1 cellular context compared by ENCODE assay signal in genomic region chr14:48584031-48584430, GRCh38.
TF ChIP-seq lines count a peak whose summit lies in the region.

No MANE protein-coding gene starts in this region.

TF ChIP-seq in GM12878, 131 proteins besides CTCF, POLR2A, EP300 and RAD21 (continued from another document):
- TF ChIP-seq CUX1 (IDR thresholded peaks at IDR 0.05; ENCODE audit: insufficient replicate concordance, low read depth, low read length) (no peak), DPF2 (IDR thresholded peaks at IDR 0.05) (peak; percentile 48), SP1 (IDR thresholded peaks at IDR 0.05; ENCODE audit: low read depth, low read length) (no peak), TBL1XR1 (IDR thresholded peaks at IDR 0.05; ENCODE audit: low read depth, low read length) (no peak), CEBPB (IDR thresholded peaks at IDR 0.05; ENCODE audit: borderline replicate concordance in 1 of 2, low read depth in 2 of 2, low read length in 2 of 2) (no peak)
